8 cellular contexts compared by ENCODE assay signal in genomic region chr2:143110759-143111428, GRCh38. TPM values are rescaled to one million over a fixed set of nuclear protein-coding genes. Genes with fewer than 3 reads are reported as not detected.
DNase-seq lines count a peak whose midpoint lies in the region; ATAC-seq, FAIRE-seq and TF ChIP-seq lines count a peak whose summit lies in the region.

No MANE protein-coding gene starts in this region.

- no peak; the same call in 1 of the 2 replicates for TF ChIP-seq RAD21 in HepG2 (CRISPR knock-in tag; IDR thresholded peaks at IDR 0.05)

- in situ Hi-C loops in HepG2 (cut with HindIII; ENCODE audit: extremely low pct_ligation_motif_present, low pct_unique_long_range_greater_than_20kb) = no loop called here

- TF ChIP-seq EP300 in HepG2 (IDR thresholded peaks at IDR 0.05; ENCODE audit: low read depth in 2 of 2, low read length in 2 of 2) (no peak), HepG2 (CRISPR knock-in tag; IDR thresholded peaks at IDR 0.05; ENCODE audit: borderline replicate concordance) (no peak)

- no peak overlapping the region for H3K27ac ChIP-seq in HepG2 (ENCODE audit: extremely low read length, insufficient read depth, low read length)

- no peak for TF ChIP-seq POLR2A in HepG2 (IDR thresholded peaks at IDR 0.05; ENCODE audit: insufficient read depth in 1 of 2, low read depth in 2 of 2, low read length in 2 of 2)

- H3K36me3 ChIP-seq in HepG2 (replicated peaks in 1 of 2; ENCODE audit: control insufficient read depth in 1 of 2, insufficient read depth in 2 of 2, low read length in 2 of 2) = no peaks in the 10 kb centered on the region

- CTCF ChIA-PET in HepG2 (lab: Yijun Ruan, JAX; ENCODE audit: low intra/inter-chr PET ratio, low total read pairs) = interaction anchor here (3.1 kb wide), 1 partner anchor 149 kb away, joined by 23 read pairs; no protein-coding TSS in a partner anchor

- WGBS in HepG2 (ENCODE audit: low lambda C conversion rate) = 5% methylated on average over 6 of the region's 6 CpGs

- no peak overlapping the region for H3K4me3 ChIP-seq in AG10803 (ENCODE audit: low read length)
- no peak overlapping the region for H3K4me3 ChIP-seq in HepG2 (replicated peaks in 1 of 3; ENCODE audit: insufficient read depth in 1 of 3, low read depth in 2 of 3, low read length in 3 of 3)

- FAIRE-seq in HepG2 (lab: Jason Lieb, UNC) = peak; percentile 67

- no peak overlapping the region for H3K9ac ChIP-seq in HepG2 (ENCODE audit: insufficient read depth, low read depth, low read length)

- intact Hi-C loops in HepG2 (cut with micrococcal nuclease; ENCODE audit: unreplicated experiment) = loop anchor here (1.0 to 2.0 kb wide), 3 partner anchors 52 to 148 kb away; no protein-coding TSS in a partner anchor

- no peaks in the 10 kb centered on the region for H4K20me1 ChIP-seq in HepG2 (ENCODE audit: insufficient read depth, low read length)

- H3K9me3 ChIP-seq in HepG2 (ENCODE audit: low read length) = no peaks in the 10 kb centered on the region

- TF ChIP-seq CTCF in AG10803 (conservative IDR thresholded peaks at IDR 0.05; ENCODE audit: low read length) = peak; percentile 73
- peak; percentile 87 for TF ChIP-seq CTCF in HepG2 (CRISPR knock-in tag; IDR thresholded peaks at IDR 0.05)

- no peak overlapping the region for H3K4me2 ChIP-seq in HepG2 (ENCODE audit: low read depth, low read length)

- H3K27me3 ChIP-seq in HepG2 (ENCODE audit: control insufficient read depth in 1 of 2, insufficient read depth in 2 of 2, low read length in 2 of 2) = no peaks in the 10 kb centered on the region

- peak; percentile 75 for ATAC-seq in GM18520 (IDR thresholded peaks at IDR 0.05; ENCODE audit: unreplicated experiment)
- peak; percentile 82 for ATAC-seq in HG03064 (IDR thresholded peaks at IDR 0.05; ENCODE audit: low read depth, unreplicated experiment)
- peak; percentile 90 for ATAC-seq in HepG2

- POLR2A ChIA-PET in HepG2 (lab: Yijun Ruan, JAX) = no interaction called here

- BruUV-seq in HepG2 (replicated peaks; lab: Mats Ljungman, UMichigan) = no TSS peak

- no peaks in the 10 kb centered on the region for H3K79me2 ChIP-seq in HepG2 (ENCODE audit: insufficient read depth, low read length)

- no peak overlapping the region for H2AFZ ChIP-seq in HepG2 (ENCODE audit: low read length)

- H3K4me1 ChIP-seq in HepG2 (ENCODE audit: insufficient read depth, low read length) = no peaks in the 10 kb centered on the region

- peak; percentile 60 for DNase-seq in AG10803 (ENCODE audit: low read depth)
- peak; percentile 5 for DNase-seq in NCI-H2196 treated with DMSO at 0.1 percent for 48 hours (lab: John Stamatoyannopoulos, UW; ENCODE audit: unreplicated experiment)
- peak; percentile 31 to 45 (median 44) for DNase-seq in activated CD4-positive, CD25-positive, alpha-beta regulatory T cell (lab: John Stamatoyannopoulos, UW)
- peak; percentile 6 for DNase-seq in cerebellum (ENCODE audit: low spot score)
- DNase-seq in HepG2 (ENCODE audit: low spot score) = peak; percentile 68
- peak; percentile 52 for DNase-seq in stimulated activated CD8-positive, alpha-beta memory T cell treated with anti-CD3 and anti-CD28 coated beads, Interleukin-12 subunit alpha, Interleukin-12 subunit beta, amount 100 ng/mL, for 1 hour (ENCODE audit: low read depth)

TF ChIP-seq in HepG2, 621 proteins besides CTCF, POLR2A, EP300 and RAD21 (continues in another document):
- TF ChIP-seq FOXK1 (CRISPR knock-in tag; IDR thresholded peaks at IDR 0.05; ENCODE audit: borderline replicate concordance, low read depth) (no peak), DR1 (CRISPR knock-in tag; IDR thresholded peaks at IDR 0.05) (no peak), ZNF12 (CRISPR knock-in tag; IDR thresholded peaks at IDR 0.05) (no peak), IKZF1 (IDR thresholded peaks at IDR 0.05) (no peak), ATF4 (CRISPR knock-in tag; IDR thresholded peaks at IDR 0.05) (no peak), HOXA9 (CRISPR knock-in tag; IDR thresholded peaks at IDR 0.05; ENCODE audit: borderline replicate concordance) (no peak), KDM1A (CRISPR knock-in tag; IDR thresholded peaks at IDR 0.05) (no peak), FOSL1 (CRISPR knock-in tag; IDR thresholded peaks at IDR 0.05; ENCODE audit: borderline replicate concordance) (no peak), ARID3A (IDR thresholded peaks at IDR 0.05; ENCODE audit: low read depth, low read length) (0 out of 2 replicates have a peak, but pooled peaks have one; percentile 45), THAP8 (CRISPR knock-in tag; IDR thresholded peaks at IDR 0.05; ENCODE audit: borderline replicate concordance) (no peak), ZNF720 (CRISPR knock-in tag; IDR thresholded peaks at IDR 0.05) (no peak), ZNF644 (CRISPR knock-in tag; IDR thresholded peaks at IDR 0.05; ENCODE audit: low read depth) (no peak), NKX3-1 (CRISPR knock-in tag; IDR thresholded peaks at IDR 0.05) (no peak), TAF1 (CRISPR knock-in tag; IDR thresholded peaks at IDR 0.05) (no peak), ZBTB25 (CRISPR knock-in tag; IDR thresholded peaks at IDR 0.05) (0 out of 2 replicates have a peak, but pooled peaks have one; percentile 19), FOXA3 (CRISPR knock-in tag; IDR thresholded peaks at IDR 0.05) (peak; percentile 35; the same call in 1 of the 2 replicates)

RNA-seq across cellular contexts. Expression of gene ARHGAP15, which starts 18.3 kb away (rescaled TPM):
- 2.9 TPM for total RNA-seq in cerebellum
- total RNA-seq in HepG2 (2016; rRNA removed; fragmentation: Illumina TruSeq; extraction: Trizol) = not detected in 2 replicates
- 0.79 TPM in 1 of 2 replicates, not detected in the other for total RNA-seq in HepG2 (2016; cell fraction: cytosol; rRNA removed; fragmentation: Illumina TruSeq; extraction: Trizol; ENCODE audit: low read depth)
- not detected in 2 replicates for total RNA-seq in HepG2 (2016; cell fraction: insoluble cytoplasmic fraction; rRNA removed; fragmentation: Illumina TruSeq; extraction: Trizol)
- not detected in 2 replicates for total RNA-seq in HepG2 (2016; cell fraction: membrane; rRNA removed; fragmentation: Illumina TruSeq; extraction: Trizol)
- not detected in 2 replicates for total RNA-seq in HepG2 (2016; cell fraction: nucleus; rRNA removed; fragmentation: Illumina TruSeq; extraction: Trizol)
- 0.04 TPM in 1 of 2 replicates, not detected in the other for polyA plus RNA-seq in HepG2 (2011; rRNA removed)
- polyA plus RNA-seq in HepG2 (2011; cell fraction: cytosol; rRNA removed) = not detected in 2 replicates
- not detected in 2 replicates for polyA plus RNA-seq in HepG2 (2011; cell fraction: nucleus; rRNA removed)
- not detected in 2 replicates for polyA plus RNA-seq in HepG2 (2012)
- polyA plus RNA-seq in HepG2 (2016; cell fraction: cytosol; fragmentation: Illumina TruSeq; extraction: Trizol; ENCODE audit: low read depth) = not detected in 2 replicates
- polyA plus RNA-seq in HepG2 (2016; cell fraction: insoluble cytoplasmic fraction; fragmentation: Illumina TruSeq; extraction: Trizol; ENCODE audit: low read depth) = not detected in 2 replicates
- polyA plus RNA-seq in HepG2 (2016; cell fraction: membrane; fragmentation: Illumina TruSeq; extraction: Trizol; ENCODE audit: low read depth) = not detected in 2 replicates
- not detected in 2 replicates for polyA plus RNA-seq in HepG2 (2016; cell fraction: nucleus; fragmentation: Illumina TruSeq; extraction: Trizol; ENCODE audit: insufficient read depth, low read depth)
- polyA minus RNA-seq in HepG2 (2011; rRNA and poly(A)+ RNA removed; ENCODE audit: low replicate concordance) = 0.80 TPM in 1 of 2 replicates, not detected in the other
- polyA minus RNA-seq in HepG2 (2011; cell fraction: cytosol; rRNA and poly(A)+ RNA removed) = not detected in 2 replicates
- 0.77 and 2.1 TPM in 2 replicates for polyA minus RNA-seq in HepG2 (2011; cell fraction: nucleus; rRNA and poly(A)+ RNA removed)

Comparison
In these comparisons a context has a peak if more than half of its experiments do, and no peak if none do; other contexts are left out.
1. DNase-seq: peak in every context shown above with its lines; median percentile 68 in HepG2; 60 in AG10803; 52 in stimulated activated CD8-positive, alpha-beta memory T cell treated with anti-CD3 and anti-CD28 coated beads, Interleukin-12 subunit alpha, Interleukin-12 subunit beta, amount 100 ng/mL, for 1 hour; 44 in activated CD4-positive, CD25-positive, alpha-beta regulatory T cell; 6 in cerebellum; 5 in NCI-H2196 treated with DMSO at 0.1 percent for 48 hours.